ENCODE assay signal across 12 cellular contexts in the genomic region with DNA sequence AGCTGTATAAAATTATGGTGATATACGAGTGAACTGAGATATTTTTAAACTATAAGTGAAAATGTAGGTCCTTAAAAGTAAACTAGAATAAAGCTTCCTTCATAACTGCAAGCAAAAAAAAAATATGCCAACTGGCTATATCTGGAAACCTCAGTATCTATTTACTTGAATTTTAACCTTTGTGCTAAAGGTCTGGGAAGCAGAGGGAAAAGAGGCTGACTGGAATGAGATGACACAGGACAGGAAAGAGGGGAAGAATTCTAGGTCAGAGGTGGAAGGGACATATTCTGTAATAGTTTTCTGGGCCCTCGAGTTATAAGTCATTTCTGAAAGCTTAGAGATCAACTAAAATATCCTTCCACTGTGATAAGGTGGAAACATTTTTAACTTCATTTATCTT.
"Had no signal": no experiment of that assay in that cellular context is flagged by ENCODE, and none has a peak within 500 bp of the region (broad histone marks: within the 10 kb centered on the region; RNA-seq: fewer than 3 reads in every experiment).

No MANE protein-coding gene starts in this region.

- DNase-seq: activated CD4-positive, alpha-beta T cell treated with anti-CD3 and anti-CD28 coated beads for 4 hours; activated naive CD4-positive, alpha-beta T cell treated with Interleukin-2 at 50 U/mL for 16 hours; endodermal cell; erythroblast; glutamatergic neuron; left ventricle myocardium superior; posterior cingulate gyrus; SK-N-SH; T-helper 1 cell; upper lobe of right lung; WERI-Rb-1 had no signal

- H3K27me3 ChIP-seq: upper lobe of right lung had no signal

- H3K9me3 ChIP-seq: SK-N-SH, upper lobe of right lung had no signal

- H3K4me3 ChIP-seq: upper lobe of right lung had no signal

- H3K4me1 ChIP-seq: upper lobe of right lung had no signal

- H3K36me3 ChIP-seq: upper lobe of right lung, WERI-Rb-1 had no signal

- ATAC-seq: left ventricle myocardium superior; stimulated activated memory B cell treated with anti-CD40 and anti-IgM and Interleukin-4, amounts not matched to agents 10 μg/mL and 1 μg/mL and 100 μg/mL, for 72 hours; upper lobe of right lung had no signal

- H3K9ac ChIP-seq: SK-N-SH had no signal

- H3K27ac ChIP-seq: upper lobe of right lung, WERI-Rb-1 had no signal
